In the genomic region with DNA sequence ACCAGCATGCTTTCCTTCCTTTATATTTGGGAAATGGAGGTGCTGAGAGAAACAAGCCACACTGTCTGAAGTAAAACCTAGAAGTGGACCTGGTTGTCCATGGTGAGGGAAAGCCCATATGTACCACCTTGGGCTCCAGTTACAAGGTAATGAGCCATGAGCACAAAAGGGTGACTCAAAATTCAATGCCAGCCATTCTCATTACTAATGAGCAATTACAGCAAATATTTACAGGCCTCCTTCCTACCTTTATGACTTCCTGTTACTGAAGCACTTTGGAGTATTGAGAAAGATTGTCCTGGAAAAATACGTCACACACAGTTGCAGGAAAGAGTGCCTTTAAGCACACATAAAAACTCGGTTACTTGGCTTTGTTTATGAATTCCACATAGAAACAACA, we compare ENCODE assay signal across 8 cellular contexts. TPM values are rescaled to one million over a fixed set of nuclear protein-coding genes. Genes with fewer than 3 reads are reported as not detected.
DNase-seq lines count a peak whose midpoint lies in the region; ATAC-seq and TF ChIP-seq lines count a peak whose summit lies in the region.

No MANE protein-coding gene starts in this region.

- H3K9ac ChIP-seq in SK-N-SH, result no peak overlapping the region

- TF ChIP-seq RAD21 in SK-N-SH (IDR thresholded peaks at IDR 0.05; ENCODE audit: low read length), result no peak

- no peak overlapping the region for H3K4me3 Mint-ChIP-seq in immature natural killer cell

- H3K4me1 Mint-ChIP-seq in immature natural killer cell, result peaks cover 11 to 15% of the 10 kb centered on the region in 2 donors

- H3F3A ChIP-seq in SK-N-SH (replicated peaks; ENCODE audit: insufficient read depth), result peaks cover 4% of the 10 kb centered on the region

- no peak overlapping the region for H3K27ac Mint-ChIP-seq in immature natural killer cell

- peaks cover 0 to 11% of the 10 kb centered on the region in 2 experiments for H3K36me3 ChIP-seq in SK-N-SH (replicated peaks in 1 of 2; ENCODE audit: control insufficient read depth in 1 of 2, insufficient read depth in 2 of 2, low read length in 1 of 2)
- no peaks in the 10 kb centered on the region for H3K36me3 ChIP-seq in aorta (ENCODE audit: control insufficient read depth in 1 of 2, insufficient read depth in 2 of 2, low read length in 1 of 2)

- ATAC-seq in SK-N-SH treated with all-trans-retinoic acid at 6 μM for 48 hours (no peak), aorta (ENCODE audit: low FRiP score) (no peak)

- TF ChIP-seq EP300 in SK-N-SH (IDR thresholded peaks at IDR 0.05; ENCODE audit: borderline replicate concordance in 1 of 2, low read depth in 1 of 2, low read length in 1 of 2), result no peak

- H3K27me3 ChIP-seq in SK-N-SH (ENCODE audit: insufficient read depth) (no peaks in the 10 kb centered on the region), aorta (ENCODE audit: control insufficient read depth in 1 of 2, insufficient read depth in 2 of 2, low read length in 1 of 2) (no peaks in the 10 kb centered on the region)

- CTCF ChIA-PET in SK-N-SH (lab: Yijun Ruan, JAX), result no interaction called here

- H4K20me1 ChIP-seq in SK-N-SH (ENCODE audit: insufficient read depth), result peaks cover 37% of the 10 kb centered on the region

- H3K4me1 ChIP-seq in SK-N-SH (ENCODE audit: control insufficient read depth in 1 of 2, insufficient read depth in 2 of 2, low read depth in 1 of 2, low read length in 1 of 2) (peaks cover 19 to 74% of the 10 kb centered on the region in 2 experiments; a peak in 3 of 4 replicates), aorta (ENCODE audit: control insufficient read depth in 1 of 2, insufficient read depth in 2 of 2, low read length in 2 of 2) (peaks cover 18 to 20% of the 10 kb centered on the region in 2 donors)

- DNase-seq in SK-N-SH, result no peak
- peak; percentile 86 for DNase-seq in SW480 (ENCODE audit: low spot score)
- DNase-seq in kidney glomerular epithelial cell (lab: John Stamatoyannopoulos, UW), result peak; percentile 68
- DNase-seq in aorta, result no peak
- no peak for DNase-seq in activated CD4-positive, CD25-positive, alpha-beta regulatory T cell treated with anti-CD3 and anti-CD28 coated beads, Interleukin-2, amount 50 U/mL, for 72 hours
- no peak for DNase-seq in immature natural killer cell
- no peak for DNase-seq in activated effector memory CD4-positive, alpha-beta T cell treated with anti-CD3 and anti-CD28 coated beads, Interleukin-2, amount 50 U/mL, for 16 hours

- H3K4me3 ChIP-seq in SK-N-SH (ENCODE audit: low read depth in 2 of 2, low read length in 1 of 2) (no peak overlapping the region), aorta (ENCODE audit: low read length in 2 of 2) (no peak overlapping the region)

- intact Hi-C loops in aorta (cut with DNase I), result no loop called here

- H3K9me2 ChIP-seq in SK-N-SH, result no peaks in the 10 kb centered on the region

- H3K27ac ChIP-seq in SK-N-SH (ENCODE audit: low read depth in 2 of 2, low read length in 1 of 2), result peak overlapping the region in 1 of 2 experiments; percentile 53; a peak in 1 of 4 replicates
- peak overlapping the region; percentile 21 to 94 for H3K27ac ChIP-seq in aorta (ENCODE audit: low read depth in 1 of 2, low read length in 2 of 2)

- TF ChIP-seq CTCF in SK-N-SH (IDR thresholded peaks at IDR 0.05), result no peak

- no peaks in the 10 kb centered on the region for H3K9me3 Mint-ChIP-seq in immature natural killer cell

- WGBS in SK-N-SH (ENCODE audit: low lambda C conversion rate), result 74% methylated on average over 2 of the region's 2 CpGs
- WGBS in aorta, 2 donors, result 8 to 12% methylated on average over 2 of the region's 2 CpGs

- peaks cover 100% of the 10 kb centered on the region for H3K79me2 ChIP-seq in SK-N-SH (ENCODE audit: insufficient read depth)

- POLR2A ChIA-PET in SK-N-SH (lab: Yijun Ruan, JAX), result interaction anchor here (1.1 to 1.5 kb wide), 2 partner anchors 9 to 66 kb away, joined by 3 read pairs; a partner anchor contains a TSS

- no peak overlapping the region for H2AFZ ChIP-seq in SK-N-SH (ENCODE audit: low read depth)

- peaks cover 7 to 13% (median 10%) of the 10 kb centered on the region in 3 donors for H3K27me3 Mint-ChIP-seq in immature natural killer cell (ENCODE audit: low read depth in 3 of 3)

- H3K9me3 ChIP-seq in SK-N-SH, result no peaks in the 10 kb centered on the region
- no peaks in the 10 kb centered on the region for H3K9me3 ChIP-seq in aorta (ENCODE audit: control insufficient read depth, low read length)

- no peak overlapping the region for H3K4me2 ChIP-seq in SK-N-SH

- peaks cover 0 to 4% (median 0%) of the 10 kb centered on the region in 3 donors for H3K36me3 Mint-ChIP-seq in immature natural killer cell

TF ChIP-seq in SK-N-SH treated with all-trans-retinoic acid at 6 μM for 48 hours, 23 proteins besides CTCF, POLR2A, EP300 and RAD21:
- TF ChIP-seq, protein P1, sequence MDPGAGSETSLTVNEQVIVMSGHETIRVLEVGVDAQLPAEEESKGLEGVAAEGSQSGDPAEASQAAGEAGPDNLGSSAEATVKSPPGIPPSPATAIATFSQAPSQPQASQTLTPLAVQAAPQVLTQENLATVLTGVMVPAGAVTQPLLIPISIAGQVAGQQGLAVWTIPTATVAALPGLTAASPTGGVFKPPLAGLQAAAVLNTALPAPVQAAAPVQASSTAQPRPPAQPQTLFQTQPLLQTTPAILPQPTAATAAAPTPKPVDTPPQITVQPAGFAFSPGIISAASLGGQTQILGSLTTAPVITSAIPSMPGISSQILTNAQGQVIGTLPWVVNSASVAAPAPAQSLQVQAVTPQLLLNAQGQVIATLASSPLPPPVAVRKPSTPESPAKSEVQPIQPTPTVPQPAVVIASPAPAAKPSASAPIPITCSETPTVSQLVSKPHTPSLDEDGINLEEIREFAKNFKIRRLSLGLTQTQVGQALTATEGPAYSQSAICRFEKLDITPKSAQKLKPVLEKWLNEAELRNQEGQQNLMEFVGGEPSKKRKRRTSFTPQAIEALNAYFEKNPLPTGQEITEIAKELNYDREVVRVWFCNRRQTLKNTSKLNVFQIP (CRISPR knock-in tag; IDR thresholded peaks at IDR 0.05; ENCODE audit: borderline replicate concordance, low read depth), result no peak
- TF ChIP-seq ZFP3 (CRISPR knock-in tag; IDR thresholded peaks at IDR 0.05) (0 out of 2 replicates have a peak, but pooled peaks have one; percentile 38), BACH2 (CRISPR knock-in tag; IDR thresholded peaks at IDR 0.05; ENCODE audit: borderline replicate concordance) (no peak)

TF ChIP-seq in SK-N-SH, 30 proteins besides CTCF, POLR2A, EP300 and RAD21 (continues in another document):
- TF ChIP-seq NFIC (IDR thresholded peaks at IDR 0.05; ENCODE audit: borderline replicate concordance), result no peak
- no peak for TF ChIP-seq GABPA (IDR thresholded peaks at IDR 0.05; ENCODE audit: low read depth)
- TF ChIP-seq ELF1 (IDR thresholded peaks at IDR 0.05), result no peak
- TF ChIP-seq FOXM1 (IDR thresholded peaks at IDR 0.05; ENCODE audit: low read depth), result no peak
- TF ChIP-seq, protein P2, sequence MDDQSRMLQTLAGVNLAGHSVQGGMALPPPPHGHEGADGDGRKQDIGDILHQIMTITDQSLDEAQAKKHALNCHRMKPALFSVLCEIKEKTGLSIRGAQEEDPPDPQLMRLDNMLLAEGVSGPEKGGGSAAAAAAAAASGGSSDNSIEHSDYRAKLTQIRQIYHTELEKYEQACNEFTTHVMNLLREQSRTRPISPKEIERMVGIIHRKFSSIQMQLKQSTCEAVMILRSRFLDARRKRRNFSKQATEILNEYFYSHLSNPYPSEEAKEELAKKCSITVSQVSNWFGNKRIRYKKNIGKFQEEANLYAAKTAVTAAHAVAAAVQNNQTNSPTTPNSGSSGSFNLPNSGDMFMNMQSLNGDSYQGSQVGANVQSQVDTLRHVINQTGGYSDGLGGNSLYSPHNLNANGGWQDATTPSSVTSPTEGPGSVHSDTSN (IDR thresholded peaks at IDR 0.05), result no peak
- TF ChIP-seq, protein P3, sequence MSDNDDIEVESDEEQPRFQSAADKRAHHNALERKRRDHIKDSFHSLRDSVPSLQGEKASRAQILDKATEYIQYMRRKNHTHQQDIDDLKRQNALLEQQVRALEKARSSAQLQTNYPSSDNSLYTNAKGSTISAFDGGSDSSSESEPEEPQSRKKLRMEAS (IDR thresholded peaks at IDR 0.05; ENCODE audit: low read depth), result no peak
- no peak for TF ChIP-seq RFX5 (IDR thresholded peaks at IDR 0.05; ENCODE audit: low read length)
- TF ChIP-seq SIN3A (IDR thresholded peaks at IDR 0.05; ENCODE audit: borderline replicate concordance, low read depth, low read length), result no peak
- no peak for TF ChIP-seq NRF1 (IDR thresholded peaks at IDR 0.05; ENCODE audit: low read depth, low read length)
- no peak for TF ChIP-seq TEAD4 (IDR thresholded peaks at IDR 0.05; ENCODE audit: borderline replicate concordance, insufficient read depth)
- no peak for TF ChIP-seq SMC3 (IDR thresholded peaks at IDR 0.05; ENCODE audit: low read depth, low read length)
- TF ChIP-seq, protein P4, sequence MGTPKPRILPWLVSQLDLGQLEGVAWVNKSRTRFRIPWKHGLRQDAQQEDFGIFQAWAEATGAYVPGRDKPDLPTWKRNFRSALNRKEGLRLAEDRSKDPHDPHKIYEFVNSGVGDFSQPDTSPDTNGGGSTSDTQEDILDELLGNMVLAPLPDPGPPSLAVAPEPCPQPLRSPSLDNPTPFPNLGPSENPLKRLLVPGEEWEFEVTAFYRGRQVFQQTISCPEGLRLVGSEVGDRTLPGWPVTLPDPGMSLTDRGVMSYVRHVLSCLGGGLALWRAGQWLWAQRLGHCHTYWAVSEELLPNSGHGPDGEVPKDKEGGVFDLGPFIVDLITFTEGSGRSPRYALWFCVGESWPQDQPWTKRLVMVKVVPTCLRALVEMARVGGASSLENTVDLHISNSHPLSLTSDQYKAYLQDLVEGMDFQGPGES (IDR thresholded peaks at IDR 0.05; ENCODE audit: low read depth, low read length), result no peak
- TF ChIP-seq RXRA (IDR thresholded peaks at IDR 0.05; ENCODE audit: borderline replicate concordance, low read depth), result no peak
- TF ChIP-seq, protein P5, sequence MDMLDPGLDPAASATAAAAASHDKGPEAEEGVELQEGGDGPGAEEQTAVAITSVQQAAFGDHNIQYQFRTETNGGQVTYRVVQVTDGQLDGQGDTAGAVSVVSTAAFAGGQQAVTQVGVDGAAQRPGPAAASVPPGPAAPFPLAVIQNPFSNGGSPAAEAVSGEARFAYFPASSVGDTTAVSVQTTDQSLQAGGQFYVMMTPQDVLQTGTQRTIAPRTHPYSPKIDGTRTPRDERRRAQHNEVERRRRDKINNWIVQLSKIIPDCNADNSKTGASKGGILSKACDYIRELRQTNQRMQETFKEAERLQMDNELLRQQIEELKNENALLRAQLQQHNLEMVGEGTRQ (IDR thresholded peaks at IDR 0.05; ENCODE audit: borderline replicate concordance, low read depth, low read length), result no peak

RNA-seq across cellular contexts. Expression of a gene that starts 9.1 kb away (rescaled TPM):
- 69.2 and 92.2 TPM in 2 replicates for polyA plus RNA-seq in SK-N-SH (2012; rRNA removed)
- polyA plus RNA-seq in SK-N-SH (2012; cell fraction: cytosol; rRNA removed), result 66.4 and 74.6 TPM in 2 replicates
- polyA plus RNA-seq in SK-N-SH (2012; cell fraction: nucleus; rRNA removed), result 83.4 and 100 TPM in 2 replicates
- total RNA-seq in aorta, result 100 to 1,000 TPM; 414 to 954 TPM
- 100 to 1,000 TPM; 213 to 392 TPM for polyA plus RNA-seq in aorta
- polyA plus RNA-seq in immature natural killer cell, result under 1 TPM; 0.05 to 0.69 (median 0.08) TPM

Comparison
In these comparisons a context has a peak if more than half of its experiments do, and no peak if none do; other contexts are left out.
1. DNase-seq: peak in SW480 (single experiment) and kidney glomerular epithelial cell (single experiment); none in SK-N-SH (single experiment), aorta (0 of 2), activated CD4-positive, CD25-positive, alpha-beta regulatory T cell treated with anti-CD3 and anti-CD28 coated beads, Interleukin-2, amount 50 U/mL, for 72 hours (single experiment), immature natural killer cell (0 of 3) and activated effector memory CD4-positive, alpha-beta T cell treated with anti-CD3 and anti-CD28 coated beads, Interleukin-2, amount 50 U/mL, for 16 hours (single experiment).
2. RNA of a gene that starts 9.1 kb away (polyA plus RNA-seq): 213 to 392 TPM in aorta and 66.4 to 100 TPM in SK-N-SH; 0.05 to 0.69 TPM in immature natural killer cell; every median in the first group is over 10 times any median in the second.